Comparison of ENCODE assay signal across 1 cellular context in genomic region chr4:59238212-59238611, GRCh38.
TF ChIP-seq lines count a peak whose summit lies in the region.

No MANE protein-coding gene starts in this region.

TF ChIP-seq in H1, 55 proteins besides CTCF, POLR2A, EP300 and RAD21 (continued from another document):
- no peak for TF ChIP-seq GTF2F1 (IDR thresholded peaks at IDR 0.05; ENCODE audit: borderline replicate concordance, low read depth, low read length)
- TF ChIP-seq GABPA (IDR thresholded peaks at IDR 0.05; ENCODE audit: borderline replicate concordance, insufficient read depth, low read length): no peak
- TF ChIP-seq EZH2 (IDR thresholded peaks at IDR 0.05; ENCODE audit: low read depth, low read length, severe bottlenecking): no peak
- TF ChIP-seq SIN3A (conservative IDR thresholded peaks at IDR 0.05 in 1 of 2, IDR thresholded peaks at IDR 0.05 in 1 of 2; ENCODE audit: low read depth in 1 of 2, low read length in 2 of 2): no peak
- TF ChIP-seq CBX5 (IDR thresholded peaks at IDR 0.05; ENCODE audit: low read depth, low read length): no peak
- TF ChIP-seq ATF3 (IDR thresholded peaks at IDR 0.05; ENCODE audit: insufficient read depth, low read depth, low read length): no peak
- TF ChIP-seq TAF1 (IDR thresholded peaks at IDR 0.05; ENCODE audit: low read depth, low read length): no peak
- TF ChIP-seq MAX (IDR thresholded peaks at IDR 0.05): no peak
- TF ChIP-seq ASH2L (IDR thresholded peaks at IDR 0.05; ENCODE audit: low read length): no peak
- no peak for TF ChIP-seq SIX5 (IDR thresholded peaks at IDR 0.05; ENCODE audit: low read depth, low read length)
- TF ChIP-seq NRF1 (IDR thresholded peaks at IDR 0.05; ENCODE audit: low read depth, low read length): no peak
- no peak for TF ChIP-seq JUN (IDR thresholded peaks at IDR 0.05; ENCODE audit: low read depth, low read length)
- TF ChIP-seq, protein P1, sequence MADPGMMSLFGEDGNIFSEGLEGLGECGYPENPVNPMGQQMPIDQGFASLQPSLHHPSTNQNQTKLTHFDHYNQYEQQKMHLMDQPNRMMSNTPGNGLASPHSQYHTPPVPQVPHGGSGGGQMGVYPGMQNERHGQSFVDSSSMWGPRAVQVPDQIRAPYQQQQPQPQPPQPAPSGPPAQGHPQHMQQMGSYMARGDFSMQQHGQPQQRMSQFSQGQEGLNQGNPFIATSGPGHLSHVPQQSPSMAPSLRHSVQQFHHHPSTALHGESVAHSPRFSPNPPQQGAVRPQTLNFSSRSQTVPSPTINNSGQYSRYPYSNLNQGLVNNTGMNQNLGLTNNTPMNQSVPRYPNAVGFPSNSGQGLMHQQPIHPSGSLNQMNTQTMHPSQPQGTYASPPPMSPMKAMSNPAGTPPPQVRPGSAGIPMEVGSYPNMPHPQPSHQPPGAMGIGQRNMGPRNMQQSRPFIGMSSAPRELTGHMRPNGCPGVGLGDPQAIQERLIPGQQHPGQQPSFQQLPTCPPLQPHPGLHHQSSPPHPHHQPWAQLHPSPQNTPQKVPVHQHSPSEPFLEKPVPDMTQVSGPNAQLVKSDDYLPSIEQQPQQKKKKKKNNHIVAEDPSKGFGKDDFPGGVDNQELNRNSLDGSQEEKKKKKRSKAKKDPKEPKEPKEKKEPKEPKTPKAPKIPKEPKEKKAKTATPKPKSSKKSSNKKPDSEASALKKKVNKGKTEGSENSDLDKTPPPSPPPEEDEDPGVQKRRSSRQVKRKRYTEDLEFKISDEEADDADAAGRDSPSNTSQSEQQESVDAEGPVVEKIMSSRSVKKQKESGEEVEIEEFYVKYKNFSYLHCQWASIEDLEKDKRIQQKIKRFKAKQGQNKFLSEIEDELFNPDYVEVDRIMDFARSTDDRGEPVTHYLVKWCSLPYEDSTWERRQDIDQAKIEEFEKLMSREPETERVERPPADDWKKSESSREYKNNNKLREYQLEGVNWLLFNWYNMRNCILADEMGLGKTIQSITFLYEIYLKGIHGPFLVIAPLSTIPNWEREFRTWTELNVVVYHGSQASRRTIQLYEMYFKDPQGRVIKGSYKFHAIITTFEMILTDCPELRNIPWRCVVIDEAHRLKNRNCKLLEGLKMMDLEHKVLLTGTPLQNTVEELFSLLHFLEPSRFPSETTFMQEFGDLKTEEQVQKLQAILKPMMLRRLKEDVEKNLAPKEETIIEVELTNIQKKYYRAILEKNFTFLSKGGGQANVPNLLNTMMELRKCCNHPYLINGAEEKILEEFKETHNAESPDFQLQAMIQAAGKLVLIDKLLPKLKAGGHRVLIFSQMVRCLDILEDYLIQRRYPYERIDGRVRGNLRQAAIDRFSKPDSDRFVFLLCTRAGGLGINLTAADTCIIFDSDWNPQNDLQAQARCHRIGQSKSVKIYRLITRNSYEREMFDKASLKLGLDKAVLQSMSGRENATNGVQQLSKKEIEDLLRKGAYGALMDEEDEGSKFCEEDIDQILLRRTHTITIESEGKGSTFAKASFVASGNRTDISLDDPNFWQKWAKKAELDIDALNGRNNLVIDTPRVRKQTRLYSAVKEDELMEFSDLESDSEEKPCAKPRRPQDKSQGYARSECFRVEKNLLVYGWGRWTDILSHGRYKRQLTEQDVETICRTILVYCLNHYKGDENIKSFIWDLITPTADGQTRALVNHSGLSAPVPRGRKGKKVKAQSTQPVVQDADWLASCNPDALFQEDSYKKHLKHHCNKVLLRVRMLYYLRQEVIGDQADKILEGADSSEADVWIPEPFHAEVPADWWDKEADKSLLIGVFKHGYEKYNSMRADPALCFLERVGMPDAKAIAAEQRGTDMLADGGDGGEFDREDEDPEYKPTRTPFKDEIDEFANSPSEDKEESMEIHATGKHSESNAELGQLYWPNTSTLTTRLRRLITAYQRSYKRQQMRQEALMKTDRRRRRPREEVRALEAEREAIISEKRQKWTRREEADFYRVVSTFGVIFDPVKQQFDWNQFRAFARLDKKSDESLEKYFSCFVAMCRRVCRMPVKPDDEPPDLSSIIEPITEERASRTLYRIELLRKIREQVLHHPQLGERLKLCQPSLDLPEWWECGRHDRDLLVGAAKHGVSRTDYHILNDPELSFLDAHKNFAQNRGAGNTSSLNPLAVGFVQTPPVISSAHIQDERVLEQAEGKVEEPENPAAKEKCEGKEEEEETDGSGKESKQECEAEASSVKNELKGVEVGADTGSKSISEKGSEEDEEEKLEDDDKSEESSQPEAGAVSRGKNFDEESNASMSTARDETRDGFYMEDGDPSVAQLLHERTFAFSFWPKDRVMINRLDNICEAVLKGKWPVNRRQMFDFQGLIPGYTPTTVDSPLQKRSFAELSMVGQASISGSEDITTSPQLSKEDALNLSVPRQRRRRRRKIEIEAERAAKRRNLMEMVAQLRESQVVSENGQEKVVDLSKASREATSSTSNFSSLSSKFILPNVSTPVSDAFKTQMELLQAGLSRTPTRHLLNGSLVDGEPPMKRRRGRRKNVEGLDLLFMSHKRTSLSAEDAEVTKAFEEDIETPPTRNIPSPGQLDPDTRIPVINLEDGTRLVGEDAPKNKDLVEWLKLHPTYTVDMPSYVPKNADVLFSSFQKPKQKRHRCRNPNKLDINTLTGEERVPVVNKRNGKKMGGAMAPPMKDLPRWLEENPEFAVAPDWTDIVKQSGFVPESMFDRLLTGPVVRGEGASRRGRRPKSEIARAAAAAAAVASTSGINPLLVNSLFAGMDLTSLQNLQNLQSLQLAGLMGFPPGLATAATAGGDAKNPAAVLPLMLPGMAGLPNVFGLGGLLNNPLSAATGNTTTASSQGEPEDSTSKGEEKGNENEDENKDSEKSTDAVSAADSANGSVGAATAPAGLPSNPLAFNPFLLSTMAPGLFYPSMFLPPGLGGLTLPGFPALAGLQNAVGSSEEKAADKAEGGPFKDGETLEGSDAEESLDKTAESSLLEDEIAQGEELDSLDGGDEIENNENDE (IDR thresholded peaks at IDR 0.05; ENCODE audit: insufficient replicate concordance, low read length): no peak
- TF ChIP-seq POU5F1 (IDR thresholded peaks at IDR 0.05; ENCODE audit: low read depth, low read length): no peak
- TF ChIP-seq SUZ12 (IDR thresholded peaks at IDR 0.05; ENCODE audit: low read length): no peak
- no peak for TF ChIP-seq SP2 (IDR thresholded peaks at IDR 0.05; ENCODE audit: low read length)
TF ChIP-seq in H1: peak in this region for 0.
